Comparison of ENCODE assay signal across 8 cellular contexts in the genomic region with DNA sequence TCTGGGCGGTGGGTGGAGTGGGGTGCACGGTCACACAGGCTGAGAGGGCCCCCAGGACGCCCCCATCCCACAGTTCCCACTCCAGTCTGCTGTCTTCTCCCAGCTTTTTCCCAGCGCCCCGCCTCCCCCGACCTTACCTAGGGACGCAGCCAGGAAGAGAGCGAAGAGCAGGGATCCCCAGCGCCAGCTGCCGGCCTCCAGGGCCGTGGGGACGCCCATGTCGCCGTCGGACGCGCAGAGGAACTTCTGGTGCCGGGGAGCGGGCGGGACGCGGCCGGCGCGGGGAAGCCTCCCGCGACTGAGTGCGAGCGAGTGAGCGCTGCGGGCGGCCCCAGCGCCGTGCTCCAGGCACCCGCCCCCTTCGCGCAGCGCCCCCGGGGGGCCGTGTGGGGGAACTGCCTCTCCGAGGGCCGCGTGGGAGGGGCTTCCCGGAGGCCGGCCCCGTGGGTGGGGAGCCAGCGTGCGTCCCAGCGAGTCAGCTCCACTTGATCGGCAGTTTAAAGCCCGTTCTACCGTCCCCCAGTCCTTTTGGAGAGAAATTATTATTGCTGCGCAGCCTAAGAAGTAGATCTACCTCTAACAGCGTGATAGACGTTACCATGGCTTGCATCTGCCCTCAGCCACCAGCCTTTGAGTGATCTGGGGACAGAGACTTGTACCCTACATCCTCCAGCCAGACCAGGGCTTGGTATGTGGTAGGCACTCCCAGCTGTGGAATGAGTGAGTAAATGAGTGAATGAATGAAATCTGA. TPM values are rescaled to one million over a fixed set of nuclear protein-coding genes. Genes with fewer than 3 reads are reported as not detected.
DNase-seq lines count a peak whose midpoint lies in the region; ATAC-seq and TF ChIP-seq lines count a peak whose summit lies in the region.

VSIR (minus strand) TSS at position 300 of the 751 bp plus-strand sequence; CDS start at position 219, 81 bp downstream.

- DNase-seq in HFF-Myc (ENCODE audit: extremely low read depth, low read depth) (no peak), NCI-H1092 (lab: John Stamatoyannopoulos, UW) (peak; percentile 14), breast epithelium (ENCODE audit: low spot score in 2 of 2) (peak; percentile 83 to 87), iPS-NIHi7 (ENCODE audit: extremely low spot score) (peak; percentile 95), spleen (peak; percentile 100)

- no peaks in the 10 kb centered on the region for H3K36me3 ChIP-seq in breast epithelium
- H3K36me3 ChIP-seq in spleen, result peaks cover 0 to 25% (median 0%) of the 10 kb centered on the region in 6 donors

- peak within 1 kb of the TSS; percentile 69; the same call in 1 of the 2 replicates for H3K4me3 ChIP-seq in GM08714 (ENCODE audit: low read length)
- H3K4me3 ChIP-seq in HFF-Myc (replicated peaks; ENCODE audit: low read depth, low read length), result peak within 1 kb of the TSS; percentile 51
- peak within 1 kb of the TSS; percentile 76 for H3K4me3 ChIP-seq in WI38 (ENCODE audit: low read depth, low read length)
- peak within 1 kb of the TSS; percentile 59 to 86 (median 81) for H3K4me3 ChIP-seq in breast epithelium
- H3K4me3 ChIP-seq in spleen, result peak within 1 kb of the TSS; percentile 45 to 82 (median 76)

- H3K27me3 ChIP-seq in breast epithelium (no peaks in the 10 kb centered on the region), spleen (replicated peaks in 1 of 7) (no peaks in the 10 kb centered on the region)

- no peaks in the 10 kb centered on the region for H3K9me3 ChIP-seq in breast epithelium
- no peaks in the 10 kb centered on the region for H3K9me3 ChIP-seq in spleen

- peaks cover 0 to 2% of the 10 kb centered on the region in 2 donors for H3K4me1 ChIP-seq in breast epithelium
- peaks cover 68 to 100% (median 89%) of the 10 kb centered on the region in 6 donors for H3K4me1 ChIP-seq in spleen

- 0 to 2% (median 0%) methylated on average over 12 to 55 of the region's 55 CpGs for WGBS in spleen, 5 donors

- no peak for ATAC-seq in GM21447 (IDR thresholded peaks at IDR 0.05; ENCODE audit: unreplicated experiment)

- TF ChIP-seq POLR2A in breast epithelium (IDR thresholded peaks at IDR 0.05), result peak; percentile 16
- peak; percentile 88 to 99 (median 95) for TF ChIP-seq POLR2A in spleen (IDR thresholded peaks at IDR 0.05)

- intact Hi-C loops in breast epithelium (cut with DNase I; ENCODE audit: low total_unique reads) (no loop called here), spleen (cut with DNase I; ENCODE audit: low total_unique reads) (loop anchor here (2.0 kb wide), 1 partner anchor 47 kb away; no protein-coding TSS in a partner anchor)

- TF ChIP-seq CTCF in HFF-Myc (IDR thresholded peaks at IDR 0.05; ENCODE audit: low read depth, low read length, missing control alignments) (peak; percentile 78), WI38 (IDR thresholded peaks at IDR 0.05; ENCODE audit: low read depth, low read length) (peak; percentile 76), breast epithelium (IDR thresholded peaks at IDR 0.05) (peak; percentile 39 to 82 (median 52)), spleen (IDR thresholded peaks at IDR 0.05 in 8 of 11, conservative IDR thresholded peaks at IDR 0.05 in 3 of 11) (peak; percentile 85 to 100 (median 99))

- H3K27ac ChIP-seq in breast epithelium (peak within 1 kb of the TSS; percentile 82 to 94), spleen (peak within 1 kb of the TSS; percentile 80 to 98 (median 95))

RNA-seq across cellular contexts. Expression of gene VSIR, which starts in this region (rescaled TPM):
- total RNA-seq in breast epithelium, result 10 to 100 TPM; 33.4 to 58.7 (median 34.7) TPM
- 100 to 1,000 TPM; 202 to 512 (median 313) TPM for total RNA-seq in spleen
- polyA plus RNA-seq in spleen, result 10 to 100 TPM; 34.5 to 84.3 (median 50.4) TPM
